In the genomic region with DNA sequence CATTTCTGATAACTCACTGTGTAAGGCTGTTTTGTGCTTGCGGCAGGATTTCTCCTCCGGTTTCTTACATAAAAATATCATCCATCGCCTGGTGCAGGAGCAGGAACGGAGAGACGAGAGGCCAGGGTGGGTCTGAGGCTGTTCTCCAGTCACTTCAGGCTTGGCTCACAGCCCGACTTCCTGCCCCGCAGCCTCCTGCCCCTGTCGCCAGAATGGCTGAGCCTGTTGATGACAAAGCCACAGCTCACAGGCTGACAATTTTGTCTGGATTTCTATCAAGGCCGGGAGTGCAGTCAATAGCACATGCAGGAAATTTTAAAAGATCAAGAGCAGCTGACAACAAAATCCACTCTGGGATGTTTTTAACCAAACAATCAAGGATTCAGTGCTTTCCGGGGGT, we compare ENCODE assay signal across 17 cellular contexts.
DNase-seq lines count a peak whose midpoint lies in the region; ATAC-seq and TF ChIP-seq lines count a peak whose summit lies in the region.
"Had no signal": no experiment of that assay in that cellular context is flagged by ENCODE, and none has a peak within 500 bp of the region (broad histone marks: within the 10 kb centered on the region; RNA-seq: fewer than 3 reads in every experiment).

No MANE protein-coding gene starts in this region.

- no peak overlapping the region for H3K4me3 ChIP-seq in MG63
- H3K4me3 ChIP-seq in parathyroid adenoma (ENCODE audit: low read depth, low read length), result no peak overlapping the region
- H3K4me3 ChIP-seq: BLaER1 had no signal

- TF ChIP-seq CTCF in parathyroid adenoma (IDR thresholded peaks at IDR 0.05), result no peak

- DNase-seq in AG08396 (ENCODE audit: low spot score) (peak; percentile 45), MG63 (peak; percentile 68), cardiac septum (ENCODE audit: low spot score) (peak; percentile 89), GDM1 (lab: John Stamatoyannopoulos, UW) (no peak), amygdala (lab: John Stamatoyannopoulos, UW) (no peak)
- no peak for DNase-seq in activated T-cell treated with anti-CD3 and anti-CD28 coated beads, Interleukin-2, amount 50 U/mL, for 1 hour
- DNase-seq: activated CD8-positive, alpha-beta T cell treated with anti-CD3 and anti-CD28 coated beads, Interleukin-2, amount 10 ng/mL, durations not matched to agents 7 days and 5 days; activated naive CD4-positive, alpha-beta T cell treated with anti-CD3 and anti-CD28 coated beads for 36 hours; KG1; NCI-H1694 treated with DMSO at 0.1 percent for 48 hours; NCI-H526 treated with DMSO at 0.1 percent for 48 hours; trophoblast cell had no signal

- no peaks in the 10 kb centered on the region for H3K79me2 ChIP-seq in parathyroid adenoma

- intact Hi-C loops in cardiac septum (cut with DNase I), result loop anchor here (2.0 kb wide), 1 partner anchor 32 kb away; no protein-coding TSS in a partner anchor

- H3K27me3 ChIP-seq in MG63 (no peaks in the 10 kb centered on the region), parathyroid adenoma (ENCODE audit: control insufficient read depth, insufficient read depth, low read length) (no peaks in the 10 kb centered on the region)
- H3K27me3 ChIP-seq: BLaER1 had no signal

- ATAC-seq in GM21717 (IDR thresholded peaks at IDR 0.05; ENCODE audit: unreplicated experiment), result no peak
- ATAC-seq: activated CD8-positive, alpha-beta T cell treated with anti-CD3 and anti-CD28 coated beads, Interleukin-2, amount 10 ng/mL, durations not matched to agents 7 days and 5 days had no signal

- H3K27ac ChIP-seq in parathyroid adenoma, result peak overlapping the region; percentile 40
- H3K27ac ChIP-seq: BLaER1, epithelial cell of prostate, RWPE1 had no signal

- H3K4me2 ChIP-seq in parathyroid adenoma (ENCODE audit: low read length), result no peak overlapping the region
- H3K4me2 ChIP-seq: BLaER1 had no signal

- no peaks in the 10 kb centered on the region for H3K9me3 ChIP-seq in MG63
- no peaks in the 10 kb centered on the region for H3K9me3 ChIP-seq in parathyroid adenoma (ENCODE audit: control insufficient read depth, low read length)
- H3K9me3 ChIP-seq: BLaER1 had no signal

- H3K9ac ChIP-seq in parathyroid adenoma, result no peak overlapping the region
- H3K9ac ChIP-seq: BLaER1 had no signal

- H3K36me3 ChIP-seq in MG63, result no peaks in the 10 kb centered on the region; the same call in 1 of the 2 replicates
- H3K36me3 ChIP-seq in parathyroid adenoma (ENCODE audit: control insufficient read depth, insufficient read depth, low read length), result no peaks in the 10 kb centered on the region
- H3K36me3 ChIP-seq: BLaER1 had no signal

- H3K4me1 ChIP-seq in parathyroid adenoma, result no peaks in the 10 kb centered on the region
- H3K4me1 ChIP-seq: BLaER1 had no signal

- no peak overlapping the region for H2AFZ ChIP-seq in parathyroid adenoma

Comparison
In these comparisons a context has a peak if more than half of its experiments do, and no peak if none do; other contexts are left out.
1. DNase-seq: peak in AG08396 (single experiment), MG63 (single experiment) and cardiac septum (single experiment); none in activated T-cell treated with anti-CD3 and anti-CD28 coated beads, Interleukin-2, amount 50 U/mL, for 1 hour (single experiment), GDM1 (single experiment) and amygdala (0 of 56).